Comparison of ENCODE assay signal across 12 cellular contexts in genomic region chr6:29079203-29079602, GRCh38. TPM values are rescaled to one million over a fixed set of nuclear protein-coding genes. Genes with fewer than 3 reads are reported as not detected.
"Had no signal": no experiment of that assay in that cellular context is flagged by ENCODE, and none has a peak within 500 bp of the region (broad histone marks: within the 10 kb centered on the region; RNA-seq: fewer than 3 reads in every experiment).

No MANE protein-coding gene starts in this region.

- H3K9me3 ChIP-seq: HAP-1 had no signal

- H3K27ac Mint-ChIP-seq: HFFc6 had no signal

- H3K27ac ChIP-seq: GM23248, HL-60, KMS-11 had no signal

- H3K4me3 ChIP-seq: GM23248, HAP-1 had no signal

- DNase-seq: GM23248, GOT3, H7, HFFc6, Karpas-422, KBM-7 had no signal

- H3K36me3 ChIP-seq: HAP-1 had no signal

- H3K4me2 ChIP-seq: KMS-11 had no signal

- H3K4me3 Mint-ChIP-seq: HFFc6 had no signal

- H3K4me1 ChIP-seq: HAP-1 had no signal

- H2AFZ ChIP-seq: GM23248 had no signal

- H3K9ac ChIP-seq: GM23248, KMS-11 had no signal

- ATAC-seq: HCT116 had no signal

RNA-seq across cellular contexts. Expression of gene OR2B3, which starts 7.9 kb away (rescaled TPM):
- total RNA-seq: GM23248, H4, H7, HFFc6, HT1080 had no signal
- polyA plus RNA-seq: GM23248 had no signal

RNA-seq across cellular contexts. Expression of gene OR2J1, which starts 20.1 kb away (rescaled TPM):
- total RNA-seq: GM23248, H4, H7, HFFc6, HT1080 had no signal
- polyA plus RNA-seq: GM23248 had no signal

RNA-seq across cellular contexts. Expression of gene OR2J3, which starts 28.7 kb away (rescaled TPM):
- total RNA-seq: GM23248, H4, H7, HFFc6, HT1080 had no signal
- polyA plus RNA-seq: GM23248 had no signal

RNA-seq across cellular contexts. Expression of gene OR2W1, which starts 34.2 kb away (rescaled TPM):
- total RNA-seq: GM23248, H4, H7, HFFc6, HT1080 had no signal
- polyA plus RNA-seq: GM23248 had no signal
